In genomic region chr19:15125232-15126067, GRCh38 we compare ENCODE assay signal across 8 cellular contexts.
DNase-seq lines count a peak whose midpoint lies in the region; ATAC-seq lines count a peak whose summit lies in the region.

No MANE protein-coding gene starts in this region.

- H3K4me1 ChIP-seq in BLaER1: peaks cover 18% of the 10 kb centered on the region

- H3K27ac ChIP-seq in BLaER1: peak overlapping the region; percentile 79
- H3K27ac ChIP-seq in cingulate gyrus (ENCODE audit: low read depth, low read length): peak overlapping the region; percentile 97

- H3K4me3 ChIP-seq in BLaER1: peak overlapping the region; percentile 74

- H4K20me1 ChIP-seq in BLaER1: no peaks in the 10 kb centered on the region; the same call in 1 of the 2 replicates

- H3K9ac ChIP-seq in BLaER1: peak overlapping the region; percentile 81

- ATAC-seq in HG03457 (IDR thresholded peaks at IDR 0.05; ENCODE audit: unreplicated experiment): peak; percentile 66

- H3K36me3 ChIP-seq in BLaER1: peaks cover 27% of the 10 kb centered on the region

- H3K9me3 ChIP-seq in BLaER1: no peaks in the 10 kb centered on the region

- no peaks in the 10 kb centered on the region for H3K27me3 ChIP-seq in BLaER1

- H3K4me2 ChIP-seq in BLaER1: peak overlapping the region; percentile 91

- DNase-seq in GM19240 (ENCODE audit: insufficient read length, low spot score) (peak; percentile 99), NCI-H524 (lab: John Stamatoyannopoulos, UW) (peak; percentile 99 to 100), kidney glomerular epithelial cell (lab: John Stamatoyannopoulos, UW) (peak; percentile 98)
- peak; percentile 95 to 97 for DNase-seq in activated CD4-positive, alpha-beta T cell treated with anti-CD3 and anti-CD28 coated beads for 4 hours
- peak; percentile 98 for DNase-seq in stimulated activated CD4-positive, alpha-beta T cell treated with anti-CD3 and anti-CD28 coated beads, Interleukin-15, amount 100 ng/mL, for 48 hours (ENCODE audit: low read depth in 2 of 2)

Comparison
In these comparisons a context has a peak if more than half of its experiments do, and no peak if none do; other contexts are left out.
1. Peak in every context shown above with its lines: DNase-seq, ATAC-seq, H3K4me3 ChIP-seq and H3K27ac ChIP-seq.